In the genomic region with DNA sequence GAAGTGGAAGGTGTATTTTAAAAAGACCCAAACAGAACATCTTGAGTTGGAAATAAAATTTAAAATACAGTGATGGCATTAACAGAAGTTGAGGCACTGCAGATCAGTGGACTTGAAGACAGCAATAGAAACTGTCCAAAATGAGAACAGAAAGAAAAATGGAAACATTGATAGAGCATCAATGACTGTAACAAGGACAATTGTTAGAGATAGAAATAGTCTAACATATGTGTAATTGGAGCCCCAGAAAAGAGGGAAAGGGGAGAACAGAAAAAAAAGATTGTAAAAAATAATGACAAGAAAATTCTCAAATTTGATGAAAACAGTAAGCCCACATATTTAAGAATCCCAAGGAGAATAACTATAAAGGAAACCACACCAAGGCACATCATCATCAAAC, we compare ENCODE assay signal across 1 cellular context.
TF ChIP-seq lines count a peak whose summit lies in the region.

No MANE protein-coding gene starts in this region.

TF ChIP-seq in K562, 482 proteins besides CTCF, POLR2A, EP300 and RAD21:
- TF ChIP-seq TRIM28 (IDR thresholded peaks at IDR 0.05) (0 out of 2 replicates have a peak, but pooled peaks have one; percentile 40), PTTG1 (tag; IDR thresholded peaks at IDR 0.05; ENCODE audit: low read depth) (no peak), ELF2 (CRISPR knock-in tag; IDR thresholded peaks at IDR 0.05) (peak; percentile 22; the same call in 1 of the 2 replicates), ZNF507 (tag; conservative IDR thresholded peaks at IDR 0.05) (peak; percentile 29; the same call in 1 of the 2 replicates)
